19 cellular contexts compared by ENCODE assay signal in the genomic region with DNA sequence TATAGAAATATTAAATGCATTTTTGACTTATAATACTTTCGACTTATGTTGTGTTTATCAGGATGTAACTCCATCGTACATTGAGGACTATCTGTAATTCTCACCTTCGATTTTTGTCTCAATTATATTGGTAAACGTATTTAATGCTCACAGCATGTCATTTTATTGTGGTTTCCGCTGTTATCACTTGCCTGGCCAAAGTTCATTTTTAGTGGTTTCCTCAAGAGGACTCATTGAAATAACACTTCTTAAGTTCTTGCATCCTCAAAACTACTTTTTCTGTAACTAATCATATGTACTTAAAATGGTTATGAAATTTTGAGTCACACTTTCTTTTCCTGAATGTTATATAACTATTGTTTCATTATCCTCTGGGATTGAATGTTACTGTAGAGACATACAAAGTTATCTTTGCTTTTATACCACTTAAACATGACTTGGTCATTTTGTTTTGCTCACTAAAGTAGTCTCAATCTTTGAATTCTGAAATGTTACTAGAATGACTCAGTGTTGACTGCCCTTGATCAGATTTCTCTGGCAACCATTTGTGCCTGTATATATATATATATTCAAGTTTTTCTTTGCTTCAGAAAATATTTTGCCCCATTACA.
"Had no signal": no experiment of that assay in that cellular context is flagged by ENCODE, and none has a peak within 500 bp of the region (broad histone marks: within the 10 kb centered on the region; RNA-seq: fewer than 3 reads in every experiment).

No MANE protein-coding gene starts in this region.

- H3K4me1 Mint-ChIP-seq: natural killer cell; stimulated activated effector memory CD8-positive, alpha-beta T cell treated with anti-CD3 and anti-CD28 coated beads, Interleukin-12 subunit alpha, Interleukin-12 subunit beta, amount 100 ng/mL, for 72 hours had no signal

- FAIRE-seq: endometrium, frontal cortex, kidney had no signal

- H3K4me1 ChIP-seq: lower lobe of right lung, parathyroid adenoma, prostate gland, right atrium auricular region, stomach, thyroid gland, vagina had no signal

- H3K9me3 ChIP-seq: lower lobe of right lung, prostate gland, right atrium auricular region, stomach, thyroid gland, vagina had no signal

- H3K36me3 ChIP-seq: lower lobe of right lung, prostate gland, right atrium auricular region, stomach, thyroid gland, vagina had no signal

- H3K4me3 Mint-ChIP-seq: effector memory CD8-positive, alpha-beta T cell; natural killer cell; stimulated activated effector memory CD8-positive, alpha-beta T cell treated with anti-CD3 and anti-CD28 coated beads, Interleukin-12 subunit alpha, Interleukin-12 subunit beta, amount 100 ng/mL, for 72 hours had no signal

- H3K27me3 ChIP-seq: right atrium auricular region, stomach, thyroid gland, vagina had no signal

- H3K36me3 Mint-ChIP-seq: natural killer cell; stimulated activated effector memory CD8-positive, alpha-beta T cell treated with anti-CD3 and anti-CD28 coated beads, Interleukin-12 subunit alpha, Interleukin-12 subunit beta, amount 100 ng/mL, for 72 hours had no signal

- H3K27me3 Mint-ChIP-seq: effector memory CD8-positive, alpha-beta T cell had no signal

- DNase-seq: cortex of kidney; effector memory CD8-positive, alpha-beta T cell; kidney; left ventricle myocardium superior; lower lobe of right lung; natural killer cell; stimulated activated CD4-positive, alpha-beta T cell treated with anti-CD3 and anti-CD28 coated beads, Interleukin-2, amount 100 ng/mL, for 24 hours; stimulated activated CD4-positive, alpha-beta T cell treated with anti-CD3 and anti-CD28 coated beads, Interleukin-4, amount 100 ng/mL, for 24 hours; stimulated activated naive CD4-positive, alpha-beta T cell treated with Interleukin-2 at 50 U/mL for 16 hours; stomach; thyroid gland; trophoblast cell had no signal

- H3K4me3 ChIP-seq: lower lobe of right lung, prostate gland, right atrium auricular region, stomach, thyroid gland, vagina had no signal

- H3K27ac ChIP-seq: lower lobe of right lung, parathyroid adenoma, prostate gland, right atrium auricular region, stomach, thyroid gland, vagina had no signal

- H3K27ac Mint-ChIP-seq: effector memory CD8-positive, alpha-beta T cell; natural killer cell; stimulated activated effector memory CD8-positive, alpha-beta T cell treated with anti-CD3 and anti-CD28 coated beads, Interleukin-12 subunit alpha, Interleukin-12 subunit beta, amount 100 ng/mL, for 72 hours had no signal
